Comparison of ENCODE assay signal across 26 cellular contexts in the genomic region with DNA sequence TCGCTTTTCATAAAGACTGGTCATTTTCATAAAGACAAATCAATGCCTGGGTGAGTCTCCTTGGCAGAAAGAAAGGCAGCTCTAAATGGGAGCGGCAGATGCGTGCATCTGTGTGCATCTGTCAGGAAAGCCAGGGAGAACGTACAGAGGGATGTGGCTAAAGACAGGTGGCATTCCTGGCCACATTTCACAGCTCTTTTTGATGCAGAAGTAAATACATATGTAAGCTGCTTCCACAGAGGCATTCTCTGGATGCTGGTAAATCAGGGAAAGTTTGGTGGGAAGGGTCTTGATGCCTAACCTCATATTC.
DNase-seq lines count a peak whose midpoint lies in the region; ATAC-seq and TF ChIP-seq lines count a peak whose summit lies in the region.
"Had no signal": no experiment of that assay in that cellular context is flagged by ENCODE, and none has a peak within 500 bp of the region (broad histone marks: within the 10 kb centered on the region; RNA-seq: fewer than 3 reads in every experiment).

No MANE protein-coding gene starts in this region.

- in situ Hi-C loops in GM13977 (cut with MboI; ENCODE audit: low pct_unique_long_range_greater_than_20kb, low sequenced_read_pairs, unreplicated experiment): no loop called here

- no peak for ATAC-seq in gastroesophageal sphincter
- ATAC-seq: stimulated activated memory B cell treated with anti-CD40 and anti-IgM and Interleukin-4, amounts not matched to agents 10 μg/mL and 1 μg/mL and 100 μg/mL, for 72 hours; T-helper 17 cell had no signal

- 16 to 37% methylated on average over 3 to 4 of the region's 4 CpGs for WGBS in gastroesophageal sphincter (ENCODE audit: low coverage in 1 of 2), 2 donors
- WGBS in prostate gland: 56% methylated on average over 4 of the region's 4 CpGs

- intact Hi-C loops in cardiac septum (cut with DNase I): no loop called here
- intact Hi-C loops in prostate gland (cut with DNase I): no loop called here

- TF ChIP-seq POLR2A in gastroesophageal sphincter (IDR thresholded peaks at IDR 0.05) (no peak), prostate gland (IDR thresholded peaks at IDR 0.05) (no peak)

- H3K4me1 ChIP-seq in cardiac muscle cell (ENCODE audit: low read depth) (peaks cover 45% of the 10 kb centered on the region), gastroesophageal sphincter (peaks cover 4 to 98% (median 12%) of the 10 kb centered on the region in 3 donors), prostate gland (replicated peaks) (no peaks in the 10 kb centered on the region)
- H3K4me1 ChIP-seq: testis had no signal

- no peak overlapping the region for H3K4me3 ChIP-seq in cardiac muscle cell
- peak overlapping the region in 1 of 2 donors; percentile 20 for H3K4me3 ChIP-seq in gastroesophageal sphincter
- no peak overlapping the region for H3K4me3 ChIP-seq in prostate gland
- H3K4me3 ChIP-seq: SK-N-MC, spleen, testis had no signal

- H3K27me3 ChIP-seq in cardiac muscle cell: no peaks in the 10 kb centered on the region
- H3K27me3 ChIP-seq in gastroesophageal sphincter: no peaks in the 10 kb centered on the region
- no peaks in the 10 kb centered on the region for H3K27me3 ChIP-seq in prostate gland (replicated peaks; ENCODE audit: insufficient read depth)
- H3K27me3 ChIP-seq: testis had no signal

- H3K9me3 ChIP-seq in cardiac muscle cell (ENCODE audit: low read depth) (no peaks in the 10 kb centered on the region), gastroesophageal sphincter (no peaks in the 10 kb centered on the region), prostate gland (no peaks in the 10 kb centered on the region)
- H3K9me3 ChIP-seq: spleen, testis had no signal

- H3K36me3 ChIP-seq in cardiac muscle cell (no peaks in the 10 kb centered on the region), gastroesophageal sphincter (no peaks in the 10 kb centered on the region), prostate gland (no peaks in the 10 kb centered on the region)
- H3K36me3 ChIP-seq: spleen had no signal

- TF ChIP-seq CTCF in cardiac muscle cell (IDR thresholded peaks at IDR 0.05; ENCODE audit: low read depth, low read length) (no peak), gastroesophageal sphincter (IDR thresholded peaks at IDR 0.05) (no peak), prostate gland (IDR thresholded peaks at IDR 0.05) (no peak), GM13977 (IDR thresholded peaks at IDR 0.05; ENCODE audit: extremely low read depth, insufficient read depth, missing control alignments) (no peak)

- DNase-seq in cardiac muscle cell (ENCODE audit: low read depth in 1 of 2, low spot score in 1 of 2): no peak
- no peak for DNase-seq in cardiac septum (ENCODE audit: low spot score)
- no peak for DNase-seq in prostate gland (ENCODE audit: low spot score)
- no peak for DNase-seq in pons (ENCODE audit: low spot score)
- no peak for DNase-seq in GM13977 (ENCODE audit: low spot score)
- DNase-seq in cerebellar nuclear complex (lab: John Stamatoyannopoulos, UW): no peak
- no peak for DNase-seq in stimulated activated CD4-positive, alpha-beta T cell treated with anti-CD3 and anti-CD28 coated beads, Interleukin-12 subunit alpha, Interleukin-12 subunit beta, amount 100 ng/mL, for 4 hours
- DNase-seq: activated CD4-positive, alpha-beta T cell treated with anti-CD3 and anti-CD28 coated beads, Interleukin-2, amount 10 ng/mL, durations not matched to agents 24 days and 14 days; activated naive CD4-positive, alpha-beta T cell treated with Interleukin-2 at 50 U/mL for 16 hours; activated T-cell treated with anti-CD3 and anti-CD28 coated beads, Interleukin-2, amount 50 U/mL, for 48 hours; CD8-positive, alpha-beta memory T cell; DMS53; endodermal cell; GDM1; KBM-7; MM.1S; NCI-H1436; NCI-H524 treated with DMSO at 0.1 percent for 48 hours; nucleus accumbens; stimulated activated CD4-positive, alpha-beta T cell treated with anti-CD3 and anti-CD28 coated beads, Interleukin-4, amount 100 ng/mL, for 1 hour; T-helper 17 cell; testis had no signal

- H3K27ac ChIP-seq in cardiac muscle cell: peak overlapping the region; percentile 59
- peak overlapping the region; percentile 50 to 88 (median 82) for H3K27ac ChIP-seq in gastroesophageal sphincter
- H3K27ac ChIP-seq in prostate gland: peak overlapping the region; percentile 41 to 48
- H3K27ac ChIP-seq: SK-N-MC, spleen had no signal

- no peak for TF ChIP-seq EP300 in gastroesophageal sphincter (IDR thresholded peaks at IDR 0.05)
